Comparison of ENCODE assay signal across 23 cellular contexts in genomic region chr6:85771925-85772430, GRCh38.
DNase-seq lines count a peak whose midpoint lies in the region; ATAC-seq, FAIRE-seq and TF ChIP-seq lines count a peak whose summit lies in the region.
"Had no signal": no experiment of that assay in that cellular context is flagged by ENCODE, and none has a peak within 500 bp of the region (broad histone marks: within the 10 kb centered on the region; RNA-seq: fewer than 3 reads in every experiment).

No MANE protein-coding gene starts in this region.

- no peaks in the 10 kb centered on the region for H3K27me3 ChIP-seq in H9 (ENCODE audit: insufficient read depth, low read length)
- H3K27me3 ChIP-seq in H1 (replicated peaks in 1 of 4; ENCODE audit: control insufficient read depth in 3 of 4, extremely low read depth in 1 of 4, insufficient read depth in 3 of 4, low read length in 3 of 4), result no peaks in the 10 kb centered on the region
- H3K27me3 ChIP-seq in neural progenitor cell, result no peaks in the 10 kb centered on the region
- no peaks in the 10 kb centered on the region for H3K27me3 ChIP-seq in upper lobe of left lung
- H3K27me3 ChIP-seq in PC-9 (ENCODE audit: insufficient read depth, low read depth), result no peaks in the 10 kb centered on the region
- H3K27me3 ChIP-seq: MG63 had no signal

- TF ChIP-seq EP300 in H1 (IDR thresholded peaks at IDR 0.05; ENCODE audit: borderline replicate concordance in 1 of 2, low read depth in 2 of 2, low read length in 2 of 2) (no peak), upper lobe of left lung (IDR thresholded peaks at IDR 0.05) (no peak)

- H3K36me3 Mint-ChIP-seq in H9 (ENCODE audit: insufficient read depth in 1 of 3, low read depth in 3 of 3), result peaks cover 0 to 8% (median 5%) of the 10 kb centered on the region in 3 experiments; a peak in 2 of 7 replicates
- H3K36me3 Mint-ChIP-seq in neural progenitor cell, result no peaks in the 10 kb centered on the region

- H3K23me2 ChIP-seq in H9 (ENCODE audit: insufficient read length, low read depth, low read length, poor library complexity, severe bottlenecking) (no peaks in the 10 kb centered on the region), H1 (ENCODE audit: low read depth, low read length) (no peaks in the 10 kb centered on the region)

- H3T11ph ChIP-seq in H9 (ENCODE audit: low read length), result no peak overlapping the region

- BruUV-seq in PC-9 (replicated peaks; lab: Mats Ljungman, UMichigan), result no TSS peak

- POLR2A ChIA-PET in H1 (lab: Charles Lee; ENCODE audit: partially characterized antibody) (interaction anchor here (1.6 kb wide), 1 partner anchor 94 kb away, joined by 5 read pairs; no protein-coding TSS in a partner anchor), PC-9 (lab: Charles Lee; ENCODE audit: unreplicated experiment) (no interaction called here)

- TF ChIP-seq CTCF in H9 (conservative IDR thresholded peaks at IDR 0.05) (no peak), H1 (IDR thresholded peaks at IDR 0.05; ENCODE audit: control extremely low read depth in 1 of 3, insufficient read depth in 1 of 3, low read depth in 1 of 3, low read length in 3 of 3) (no peak), neural progenitor cell (IDR thresholded peaks at IDR 0.05) (no peak), upper lobe of left lung (IDR thresholded peaks at IDR 0.05) (no peak), PC-9 (conservative IDR thresholded peaks at IDR 0.05) (no peak)

- H2BK12ac ChIP-seq in H9 (ENCODE audit: insufficient read length, low read depth, low read length), result no peak overlapping the region
- H2BK12ac ChIP-seq in H1 (ENCODE audit: low read depth, low read length), result 0 out of 2 replicates have a peak overlapping the region, but pooled peaks have one; percentile 68

- H3K27ac ChIP-seq in H9 (ENCODE audit: insufficient read length, low read depth, low read length) (no peak overlapping the region), H1 (ENCODE audit: low read depth, low read length) (no peak overlapping the region), neural progenitor cell (no peak overlapping the region), upper lobe of left lung (no peak overlapping the region), PC-9 (no peak overlapping the region)
- H3K27ac ChIP-seq: RWPE1 had no signal

- H3K4ac ChIP-seq in H9 (ENCODE audit: low read depth, low read length) (no peak overlapping the region), H1 (replicated peaks; ENCODE audit: insufficient read length, low read depth, low read length) (no peak overlapping the region)

- H3K4me3 ChIP-seq in H1 (ENCODE audit: extremely low read depth in 1 of 4, insufficient read depth in 2 of 4, low read depth in 3 of 4, low read length in 4 of 4), result 0 out of 8 replicates have a peak overlapping the region, but pooled peaks of 1 of the 4 experiments have one; percentile 19
- no peak overlapping the region for H3K4me3 ChIP-seq in neural progenitor cell
- no peak overlapping the region for H3K4me3 ChIP-seq in upper lobe of left lung
- H3K4me3 ChIP-seq in PC-9, result no peak overlapping the region
- H3K4me3 ChIP-seq: HAP-1, MG63 had no signal

- H2BK20ac ChIP-seq in H9 (ENCODE audit: low read depth, low read length, poor library complexity, severe bottlenecking), result no peak overlapping the region
- H2BK20ac ChIP-seq in H1 (ENCODE audit: low read length), result peak overlapping the region; percentile 8

- H3F3A ChIP-seq in neural progenitor cell (ENCODE audit: low read depth) (no peaks in the 10 kb centered on the region), PC-9 (ENCODE audit: insufficient read depth, low read depth) (no peaks in the 10 kb centered on the region)

- H3K56ac ChIP-seq in H9 (ENCODE audit: insufficient read length, low read depth, low read length) (no peak overlapping the region), H1 (replicated peaks; ENCODE audit: insufficient read length, low read depth, low read length) (no peak overlapping the region)

- no peak overlapping the region for H4K8ac ChIP-seq in H9 (replicated peaks; ENCODE audit: insufficient read length, low read depth, low read length)
- H4K8ac ChIP-seq in H1 (ENCODE audit: extremely low read depth, insufficient read depth, low read length), result peak overlapping the region; percentile 16; the same call in 1 of the 2 replicates

- no peak overlapping the region for H2BK15ac ChIP-seq in H9 (ENCODE audit: low read depth, low read length)
- H2BK15ac ChIP-seq in H1 (ENCODE audit: low read length), result peak overlapping the region; percentile 9

- H2BK5ac ChIP-seq in H9 (ENCODE audit: insufficient read length, low read length), result no peak overlapping the region
- H2BK5ac ChIP-seq in H1 (ENCODE audit: low read depth, low read length), result peak overlapping the region; percentile 66; the same call in 1 of the 2 replicates

- CTCF ChIA-PET in H1 (lab: Charles Lee; ENCODE audit: partially characterized antibody) (no interaction called here), PC-9 (lab: Charles Lee) (no interaction called here)

- H2AK5ac ChIP-seq in H9 (ENCODE audit: insufficient read length, low read length) (no peak overlapping the region), H1 (ENCODE audit: low read depth, low read length) (no peak overlapping the region)

- H3K27ac Mint-ChIP-seq in H9 (peak overlapping the region; percentile 8 to 68 (median 47); a peak in 4 of 7 replicates), neural progenitor cell (peak overlapping the region; percentile 83)

- no peak overlapping the region for H3K9ac ChIP-seq in H9 (ENCODE audit: extremely low read depth, insufficient read length, low read length)
- H3K9ac ChIP-seq in H1 (replicated peaks in 1 of 4; ENCODE audit: extremely low read depth in 1 of 4, low read depth in 3 of 4, low read length in 3 of 4), result no peak overlapping the region
- no peak overlapping the region for H3K9ac ChIP-seq in neural progenitor cell

- H2BK120ac ChIP-seq in H9 (ENCODE audit: low read depth, low read length, poor library complexity, severe bottlenecking), result no peak overlapping the region
- H2BK120ac ChIP-seq in H1 (replicated peaks; ENCODE audit: low read depth, low read length), result no peak overlapping the region

- H3K18ac ChIP-seq in H9 (ENCODE audit: insufficient read length, low read depth, low read length) (no peak overlapping the region), H1 (ENCODE audit: extremely low read depth, low read length) (no peak overlapping the region)

- TF ChIP-seq POLR2A in H1 (IDR thresholded peaks at IDR 0.05; ENCODE audit: control extremely low read depth in 1 of 2, low read depth in 2 of 2, low read length in 2 of 2), result no peak
- no peak for TF ChIP-seq POLR2A in upper lobe of left lung (IDR thresholded peaks at IDR 0.05)

- H3K9me3 Mint-ChIP-seq in H9 (peaks cover 0 to 13% of the 10 kb centered on the region in 2 experiments; a peak in 4 of 5 replicates), neural progenitor cell (peaks cover 6% of the 10 kb centered on the region)

- H3K4me1 ChIP-seq in H9 (ENCODE audit: insufficient read depth, low read length) (no peaks in the 10 kb centered on the region; the same call in 1 of the 2 replicates), H1 (replicated peaks in 1 of 4; ENCODE audit: control insufficient read depth in 3 of 4, insufficient read depth in 4 of 4, low read length in 3 of 4) (peaks cover 0 to 6% (median 4%) of the 10 kb centered on the region in 4 experiments; a peak in 2 of 7 replicates), neural progenitor cell (no peaks in the 10 kb centered on the region), upper lobe of left lung (no peaks in the 10 kb centered on the region), PC-9 (replicated peaks; ENCODE audit: insufficient read depth) (no peaks in the 10 kb centered on the region)
- H3K4me1 ChIP-seq: HAP-1 had no signal

- H3K79me1 ChIP-seq in H9 (ENCODE audit: insufficient read depth, low read depth, low read length, poor library complexity, severe bottlenecking), result no peaks in the 10 kb centered on the region
- H3K79me1 ChIP-seq in H1 (ENCODE audit: low read depth, low read length), result no peaks in the 10 kb centered on the region

- H3K23ac ChIP-seq in H9 (ENCODE audit: insufficient read length, low read depth, low read length), result no peak overlapping the region
- H3K23ac ChIP-seq in H1 (ENCODE audit: insufficient read length), result no peak overlapping the region

- H3K9me3 ChIP-seq in H9 (ENCODE audit: control insufficient read depth, low read depth, low read length) (no peaks in the 10 kb centered on the region), H1 (ENCODE audit: insufficient read depth in 2 of 2, low read depth in 1 of 2, low read length in 1 of 2) (no peaks in the 10 kb centered on the region; a peak in 1 of 4 replicates), neural progenitor cell (ENCODE audit: low read depth) (no peaks in the 10 kb centered on the region), upper lobe of left lung (no peaks in the 10 kb centered on the region), PC-9 (ENCODE audit: insufficient read depth, low read depth) (no peaks in the 10 kb centered on the region)
- H3K9me3 ChIP-seq: HAP-1, MG63 had no signal

- ATAC-seq in upper lobe of left lung (ENCODE audit: low FRiP score in 2 of 2) (peak; percentile 10 to 15), sciatic nerve (no peak), GM21737 (IDR thresholded peaks at IDR 0.05; ENCODE audit: unreplicated experiment) (no peak)

- H4K91ac ChIP-seq in H9 (ENCODE audit: insufficient read length, low read depth, low read length), result no peak overlapping the region
- no peak overlapping the region for H4K91ac ChIP-seq in H1 (replicated peaks; ENCODE audit: insufficient read length, low read length)

- H3K14ac ChIP-seq in H9 (ENCODE audit: insufficient read depth, low read length), result no peak overlapping the region
- H3K14ac ChIP-seq in H1 (ENCODE audit: insufficient read length), result no peak overlapping the region

- intact Hi-C loops in PC-9 (cut with micrococcal nuclease; ENCODE audit: unreplicated experiment), result no loop called here
- intact Hi-C loops in sciatic nerve (cut with DNase I), result no loop called here

- no peaks in the 10 kb centered on the region for H4K20me1 ChIP-seq in H9 (ENCODE audit: control insufficient read depth, insufficient read depth, insufficient read length)
- H4K20me1 ChIP-seq in H1 (replicated peaks in 1 of 2; ENCODE audit: control insufficient read depth in 1 of 2, insufficient read depth in 2 of 2, low read length in 2 of 2), result no peaks in the 10 kb centered on the region
- no peaks in the 10 kb centered on the region for H4K20me1 ChIP-seq in neural progenitor cell (ENCODE audit: low read depth)
- H4K20me1 ChIP-seq in PC-9 (ENCODE audit: insufficient read depth), result no peaks in the 10 kb centered on the region

- no peaks in the 10 kb centered on the region for H3K9me2 ChIP-seq in PC-9 (ENCODE audit: insufficient read depth)

- H3K4me3 Mint-ChIP-seq in H9 (peak overlapping the region; percentile 23 to 30; a peak in 2 of 5 replicates), neural progenitor cell (no peak overlapping the region)

- H2AFZ ChIP-seq in H9 (ENCODE audit: low read length) (no peak overlapping the region), H1 (ENCODE audit: low read length) (0 out of 2 replicates have a peak overlapping the region, but pooled peaks have one; percentile 15), neural progenitor cell (replicated peaks) (no peak overlapping the region), PC-9 (no peak overlapping the region)

- no peak for FAIRE-seq in H1 (lab: Jason Lieb, UNC)
- FAIRE-seq: GM19239, HTR-8/SVneo had no signal

- H3K79me2 ChIP-seq in H9 (ENCODE audit: insufficient read depth, low read length) (no peaks in the 10 kb centered on the region), H1 (ENCODE audit: control insufficient read depth in 1 of 2, insufficient read depth in 2 of 2, low read length in 2 of 2) (no peaks in the 10 kb centered on the region), neural progenitor cell (ENCODE audit: low read depth) (no peaks in the 10 kb centered on the region), PC-9 (ENCODE audit: low read depth) (no peaks in the 10 kb centered on the region)

- H3K4me2 ChIP-seq in H9 (ENCODE audit: insufficient read depth, insufficient read length, low read length) (no peak overlapping the region), H1 (ENCODE audit: insufficient read depth in 1 of 2, low read depth in 2 of 2, low read length in 2 of 2) (peak overlapping the region; percentile 14 to 17; a peak in 2 of 4 replicates), neural progenitor cell (no peak overlapping the region), PC-9 (no peak overlapping the region)

- no peak overlapping the region for H4K5ac ChIP-seq in H9 (ENCODE audit: insufficient read length, low read depth, low read length)
- H4K5ac ChIP-seq in H1 (ENCODE audit: insufficient read length, low read depth, low read length), result no peak overlapping the region

- no peak for TF ChIP-seq RAD21 in H1 (IDR thresholded peaks at IDR 0.05 in 1 of 2, conservative IDR thresholded peaks at IDR 0.05 in 1 of 2; ENCODE audit: low read depth in 2 of 2, low read length in 2 of 2)

- H3K36me3 ChIP-seq in H1 (ENCODE audit: control insufficient read depth in 2 of 4, insufficient read depth in 4 of 4, low read length in 3 of 4), result no peaks in the 10 kb centered on the region
- H3K36me3 ChIP-seq in neural progenitor cell, result no peaks in the 10 kb centered on the region
- no peaks in the 10 kb centered on the region for H3K36me3 ChIP-seq in upper lobe of left lung
- H3K36me3 ChIP-seq in PC-9 (ENCODE audit: low read depth), result no peaks in the 10 kb centered on the region
- H3K36me3 ChIP-seq: HAP-1, MG63 had no signal

- H3K27me3 Mint-ChIP-seq in H9 (ENCODE audit: low read depth) (no peaks in the 10 kb centered on the region; the same call in none of the 2 replicates), neural progenitor cell (ENCODE audit: insufficient read depth, low read depth) (no peaks in the 10 kb centered on the region)

- no CpG with 5 or more reads among the region's 3 CpGs for WGBS in H9 (ENCODE audit: extremely low coverage, insufficient read length, low lambda C conversion rate)
- 79% methylated on average over 3 of the region's 3 CpGs; no CpG with 5 or more reads in 1 of the 2 experiments for WGBS in H1 (ENCODE audit: extremely low coverage in 1 of 2, insufficient coverage in 1 of 2, insufficient read length in 1 of 2, insufficient replicate concordance in 2 of 2, low coverage in 1 of 2, low lambda C conversion rate in 2 of 2, missing lambda C conversion rate in 1 of 2), 2 experiments
- WGBS in upper lobe of left lung, 2 donors, result 70 to 84% methylated on average over 3 of the region's 3 CpGs

- H3K4me1 Mint-ChIP-seq in H9 (peaks cover 9 to 10% of the 10 kb centered on the region in 2 experiments), neural progenitor cell (peaks cover 7% of the 10 kb centered on the region)

- no peak for DNase-seq in H9
- DNase-seq in H1 (ENCODE audit: low read depth in 1 of 2, low spot score in 2 of 2), result no peak
- DNase-seq in neural progenitor cell (ENCODE audit: low spot score), result peak; percentile 4
- DNase-seq in upper lobe of left lung, result peak in 1 of 2 donors; percentile 10
- DNase-seq in stimulated activated CD4-positive, alpha-beta T cell treated with anti-CD3 and anti-CD28 coated beads, Interleukin-4, amount 100 ng/mL, for 1 hour, result no peak
- DNase-seq in PC-9, result no peak
- no peak for DNase-seq in sciatic nerve (ENCODE audit: low spot score)
- DNase-seq: DMS153; KBM-7; MG63; NCI-H1105 treated with DMSO at 0.1 percent for 48 hours; NCI-H146; NCI-H2029; NCI-H446; NCI-H524 treated with DMSO at 0.1 percent for 48 hours; NCI-H774; NK-92 treated with Interleukin-12 subunit alpha and Interleukin-12 subunit beta, amount 100 ng/mL, for 24 hours; SHP77 had no signal

Comparison
In these comparisons a context has a peak if more than half of its experiments do, and no peak if none do; other contexts are left out.
1. H3K4me2 ChIP-seq: peak in H1 (2 of 2); none in H9 (single experiment), neural progenitor cell (single experiment) and PC-9 (single experiment).
2. ATAC-seq: peak in upper lobe of left lung (2 of 2); none in sciatic nerve (single experiment) and GM21737 (single experiment).